29 cellular contexts compared by ENCODE assay signal in the genomic region with DNA sequence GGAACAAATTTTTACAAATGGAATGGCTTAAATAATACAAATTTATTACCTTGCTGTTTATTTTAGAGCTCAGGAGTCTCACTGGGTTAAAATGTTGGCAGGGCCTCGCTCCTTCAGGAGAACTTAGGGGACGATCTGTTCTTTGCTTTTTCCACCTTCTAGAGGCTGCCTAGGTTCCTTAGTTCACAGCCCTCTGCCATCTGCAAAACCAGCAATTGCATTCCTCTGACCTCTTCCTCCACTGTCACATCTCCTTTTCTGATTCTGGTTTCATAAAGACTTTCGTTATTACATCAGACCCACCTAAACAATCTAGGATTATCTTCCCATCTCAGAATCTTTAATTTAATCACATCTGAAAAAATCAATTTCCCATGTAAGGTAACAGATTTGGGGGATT.
"Had no signal": no experiment of that assay in that cellular context is flagged by ENCODE, and none has a peak within 500 bp of the region (broad histone marks: within the 10 kb centered on the region; RNA-seq: fewer than 3 reads in every experiment).

No MANE protein-coding gene starts in this region.

- H3K4me3 ChIP-seq: ascending aorta, cardiac muscle cell, colonic mucosa had no signal

- H3K27ac ChIP-seq: ascending aorta, cardiac muscle cell, colonic mucosa, KMS-11 had no signal

- H3K9me3 ChIP-seq: colonic mucosa had no signal

- DNase-seq: activated CD4-positive, alpha-beta T cell treated with anti-CD3 and anti-CD28 coated beads, Interleukin-2, amount 10 ng/mL, durations not matched to agents 24 days and 14 days; activated CD4-positive, alpha-beta T cell treated with anti-CD3 and anti-CD28 coated beads, Interleukin-2, amount 50 U/mL, for 4 hours; activated CD8-positive, alpha-beta T cell treated with anti-CD3 and anti-CD28 coated beads for 36 hours; activated gamma-delta T cell; activated naive CD4-positive, alpha-beta T cell treated with Interleukin-2 at 50 U/mL for 16 hours; activated naive CD8-positive, alpha-beta T cell treated with anti-CD3 and anti-CD28 coated beads, Interleukin-2, amount 10 ng/mL, durations not matched to agents 7 days and 5 days; activated T-cell treated with anti-CD3 and anti-CD28 coated beads, Interleukin-2, amount 50 U/mL, for 24 hours; amygdala; colonic mucosa; MM.1S; NCI-H1092; NCI-H1436 treated with DMSO at 0.1 percent for 48 hours; NCI-H1694 treated with DMSO at 0.1 percent for 48 hours; NCI-H2029 treated with DMSO at 0.1 percent for 48 hours; NCI-H2107; NCI-H2171; NCI-H510A; NCI-H69; NCI-H82; SHP77; T1000 had no signal

- ATAC-seq: activated CD8-positive, alpha-beta T cell treated with anti-CD3 and anti-CD28 coated beads for 36 hours; Panc1 had no signal

- H3K27me3 ChIP-seq: ascending aorta, cardiac muscle cell, colonic mucosa had no signal

- H3K4me2 ChIP-seq: KMS-11 had no signal

- H3K27me3 Mint-ChIP-seq: activated CD4-positive, alpha-beta T cell treated with anti-CD3 and anti-CD28 coated beads, Interleukin-2, amount 10 ng/mL, durations not matched to agents 24 days and 14 days; activated CD8-positive, alpha-beta T cell treated with anti-CD3 and anti-CD28 coated beads for 36 hours; activated naive CD4-positive, alpha-beta T cell treated with anti-CD3 and anti-CD28 coated beads, Interleukin-2, amount 50 U/mL, for 24 hours; activated naive CD8-positive, alpha-beta T cell treated with anti-CD3 and anti-CD28 coated beads, Interleukin-2, amount 10 ng/mL, durations not matched to agents 7 days and 5 days; activated T-cell treated with anti-CD3 and anti-CD28 coated beads, Interleukin-2, amount 50 U/mL, for 24 hours; central memory CD8-positive, alpha-beta T cell; dendritic cell treated with granulocyte-macrophage colony-stimulating factor and Interleukin-4, amounts not matched to agents 40 ng/mL and 50 ng/mL, for 4 days had no signal

- H3K4me1 Mint-ChIP-seq: activated CD4-positive, alpha-beta T cell treated with anti-CD3 and anti-CD28 coated beads, Interleukin-2, amount 10 ng/mL, durations not matched to agents 24 days and 14 days; activated naive CD4-positive, alpha-beta T cell treated with anti-CD3 and anti-CD28 coated beads, Interleukin-2, amount 50 U/mL, for 24 hours; activated naive CD8-positive, alpha-beta T cell treated with anti-CD3 and anti-CD28 coated beads, Interleukin-2, amount 10 ng/mL, durations not matched to agents 7 days and 5 days; central memory CD8-positive, alpha-beta T cell had no signal

- H3K4me1 ChIP-seq: ascending aorta, colonic mucosa had no signal

- H3K9me3 Mint-ChIP-seq: activated CD4-positive, alpha-beta T cell treated with anti-CD3 and anti-CD28 coated beads, Interleukin-2, amount 10 ng/mL, durations not matched to agents 24 days and 14 days; activated CD8-positive, alpha-beta T cell treated with anti-CD3 and anti-CD28 coated beads for 36 hours; activated naive CD4-positive, alpha-beta T cell treated with anti-CD3 and anti-CD28 coated beads, Interleukin-2, amount 50 U/mL, for 24 hours; activated naive CD8-positive, alpha-beta T cell treated with anti-CD3 and anti-CD28 coated beads, Interleukin-2, amount 10 ng/mL, durations not matched to agents 7 days and 5 days; activated T-helper 2 cell treated with anti-CD3 and anti-CD28 coated beads, Interferon-gamma antibody, Interleukin-2, Interleukin-4, amounts not matched to agents 10 μg/mL and 5 μg/mL and 100 μg/mL, durations not matched to agents 14 hours and 24 hours and 36 hours had no signal

- H3K36me3 Mint-ChIP-seq: activated naive CD4-positive, alpha-beta T cell treated with anti-CD3 and anti-CD28 coated beads, Interleukin-2, amount 50 U/mL, for 24 hours; activated naive CD8-positive, alpha-beta T cell treated with anti-CD3 and anti-CD28 coated beads, Interleukin-2, amount 10 ng/mL, durations not matched to agents 7 days and 5 days had no signal

- H3K4me3 Mint-ChIP-seq: activated CD4-positive, alpha-beta T cell treated with anti-CD3 and anti-CD28 coated beads, Interleukin-2, amount 10 ng/mL, durations not matched to agents 24 days and 14 days; activated CD8-positive, alpha-beta T cell treated with anti-CD3 and anti-CD28 coated beads for 36 hours; activated naive CD4-positive, alpha-beta T cell treated with anti-CD3 and anti-CD28 coated beads, Interleukin-2, amount 50 U/mL, for 24 hours; activated naive CD8-positive, alpha-beta T cell treated with anti-CD3 and anti-CD28 coated beads, Interleukin-2, amount 10 ng/mL, durations not matched to agents 7 days and 5 days; activated T-cell treated with anti-CD3 and anti-CD28 coated beads, Interleukin-2, amount 50 U/mL, for 24 hours; central memory CD8-positive, alpha-beta T cell; dendritic cell treated with granulocyte-macrophage colony-stimulating factor and Interleukin-4, amounts not matched to agents 40 ng/mL and 50 ng/mL, for 4 days had no signal

- H3K27ac Mint-ChIP-seq: activated CD4-positive, alpha-beta T cell treated with anti-CD3 and anti-CD28 coated beads, Interleukin-2, amount 10 ng/mL, durations not matched to agents 24 days and 14 days; activated CD8-positive, alpha-beta T cell treated with anti-CD3 and anti-CD28 coated beads for 36 hours; activated naive CD4-positive, alpha-beta T cell treated with anti-CD3 and anti-CD28 coated beads, Interleukin-2, amount 50 U/mL, for 24 hours; activated naive CD8-positive, alpha-beta T cell treated with anti-CD3 and anti-CD28 coated beads, Interleukin-2, amount 10 ng/mL, durations not matched to agents 7 days and 5 days; activated T-cell treated with anti-CD3 and anti-CD28 coated beads, Interleukin-2, amount 50 U/mL, for 24 hours; activated T-helper 2 cell treated with anti-CD3 and anti-CD28 coated beads, Interferon-gamma antibody, Interleukin-2, Interleukin-4, amounts not matched to agents 10 μg/mL and 5 μg/mL and 100 μg/mL, durations not matched to agents 14 hours and 24 hours and 36 hours; dendritic cell treated with granulocyte-macrophage colony-stimulating factor and Interleukin-4, amounts not matched to agents 40 ng/mL and 50 ng/mL, for 4 days had no signal

- H3K36me3 ChIP-seq: ascending aorta, cardiac muscle cell, colonic mucosa had no signal
